ENCODE assay signal across 9 cellular contexts in genomic region chr13:99894835-99895427, GRCh38.
DNase-seq lines count a peak whose midpoint lies in the region; ATAC-seq and TF ChIP-seq lines count a peak whose summit lies in the region.
"Had no signal": no experiment of that assay in that cellular context is flagged by ENCODE, and none has a peak within 500 bp of the region (broad histone marks: within the 10 kb centered on the region; RNA-seq: fewer than 3 reads in every experiment).

No MANE protein-coding gene starts in this region.

- 5 to 8% (median 7%) methylated on average over 30 of the region's 30 CpGs for WGBS in psoas muscle, 3 donors

- H3K79me2 ChIP-seq in fibroblast of lung (ENCODE audit: control insufficient read depth, insufficient read depth, low read length) = no peaks in the 10 kb centered on the region

- no peak overlapping the region for H3K9ac ChIP-seq in fibroblast of lung (ENCODE audit: insufficient read depth, low read length)

- in situ Hi-C loops in Panc1 (cut with HindIII; ENCODE audit: low pct_unique_long_range_greater_than_20kb, low sequenced_read_pairs) = no loop called here

- H3K27me3 ChIP-seq in Panc1 (ENCODE audit: control insufficient read depth, insufficient read depth, low read length) (no peaks in the 10 kb centered on the region), fibroblast of lung (ENCODE audit: control insufficient read depth, insufficient read depth, low read length) (peaks cover 27% of the 10 kb centered on the region), psoas muscle (ENCODE audit: insufficient read depth in 3 of 3, low read length in 2 of 3) (peaks cover 7 to 70% (median 28%) of the 10 kb centered on the region in 3 donors)

- H3K9me3 ChIP-seq in Panc1 (ENCODE audit: control insufficient read depth, insufficient read depth, low read depth, low read length) (no peaks in the 10 kb centered on the region), fibroblast of lung (ENCODE audit: control insufficient read depth, insufficient read depth, low read depth, low read length) (no peaks in the 10 kb centered on the region), psoas muscle (no peaks in the 10 kb centered on the region)

- H4K20me1 ChIP-seq in fibroblast of lung (ENCODE audit: control insufficient read depth, extremely low read depth, insufficient read depth, low read length) = no peaks in the 10 kb centered on the region

- H3K27ac ChIP-seq in Panc1 (ENCODE audit: low read length) (no peak overlapping the region), fibroblast of lung (ENCODE audit: insufficient read depth, low read length) (no peak overlapping the region), psoas muscle (no peak overlapping the region)

- CTCF ChIA-PET in Panc1 (lab: Charles Lee) = no interaction called here

- intact Hi-C loops in Panc1 (cut with micrococcal nuclease; ENCODE audit: unreplicated experiment) = no loop called here
- intact Hi-C loops in psoas muscle (cut with DNase I) = no loop called here

- POLR2A ChIA-PET in Panc1 (lab: Charles Lee) = no interaction called here

- H3K4me3 ChIP-seq in Panc1 (ENCODE audit: low read depth in 2 of 2, low read length in 2 of 2) (peak overlapping the region; percentile 21 to 49), fibroblast of lung (replicated peaks in 1 of 4; ENCODE audit: control extremely low read depth in 1 of 4, insufficient read depth in 1 of 4, low read depth in 3 of 4, low read length in 4 of 4) (peak overlapping the region in 3 of 4 experiments; percentile 5 to 50 (median 6)), psoas muscle (peak overlapping the region; percentile 54)

- no peak overlapping the region for H2AFZ ChIP-seq in fibroblast of lung (ENCODE audit: low read length)

- no peaks in the 10 kb centered on the region; the same call in 1 of the 2 replicates for H3K4me1 ChIP-seq in Panc1 (ENCODE audit: control insufficient read depth, insufficient read depth, low read length)
- H3K4me1 ChIP-seq in fibroblast of lung (ENCODE audit: control insufficient read depth, extremely low read depth, insufficient read depth, low read length) = no peaks in the 10 kb centered on the region
- H3K4me1 ChIP-seq in psoas muscle = peaks cover 5% of the 10 kb centered on the region

- no peaks in the 10 kb centered on the region for H3K36me3 ChIP-seq in Panc1 (ENCODE audit: control insufficient read depth, insufficient read depth, low read length)
- H3K36me3 ChIP-seq in fibroblast of lung (ENCODE audit: control insufficient read depth, insufficient read depth, low read length) = no peaks in the 10 kb centered on the region
- H3K36me3 ChIP-seq in psoas muscle (ENCODE audit: insufficient read depth in 1 of 2, low read depth in 1 of 2) = no peaks in the 10 kb centered on the region

- TF ChIP-seq CTCF in Panc1 (IDR thresholded peaks at IDR 0.05) (no peak), fibroblast of lung (conservative IDR thresholded peaks at IDR 0.05 in 1 of 2, IDR thresholded peaks at IDR 0.05 in 1 of 2; ENCODE audit: low read depth in 1 of 2, low read length in 2 of 2) (no peak), psoas muscle (IDR thresholded peaks at IDR 0.05) (no peak)

- ATAC-seq in Panc1 (peak; percentile 66), psoas muscle (no peak)

- BruUV-seq in Panc1 (replicated peaks; lab: Mats Ljungman, UMichigan) = no TSS peak

- peak overlapping the region; percentile 37 for H3K4me2 ChIP-seq in fibroblast of lung (ENCODE audit: extremely low read depth, insufficient read depth, low read length)

- peak; percentile 23 for DNase-seq in Daoy (ENCODE audit: low read depth)
- DNase-seq in Panc1 (ENCODE audit: low read depth, low spot score) = no peak
- DNase-seq in fibroblast of lung (ENCODE audit: low read depth in 2 of 2) = peak in 1 of 2 donors; percentile 11
- no peak for DNase-seq in psoas muscle
- no peak for DNase-seq in SIG-M5 (lab: John Stamatoyannopoulos, UW)
- DNase-seq in NCI-H1694 (lab: John Stamatoyannopoulos, UW) = no peak
- no peak for DNase-seq in cerebellar nuclear complex (lab: John Stamatoyannopoulos, UW)
- no peak for DNase-seq in C1 segment of cervical spinal cord (lab: John Stamatoyannopoulos, UW)
- DNase-seq: effector CD8-positive, alpha-beta T cell had no signal
